1 cellular context compared by ENCODE assay signal in the genomic region with DNA sequence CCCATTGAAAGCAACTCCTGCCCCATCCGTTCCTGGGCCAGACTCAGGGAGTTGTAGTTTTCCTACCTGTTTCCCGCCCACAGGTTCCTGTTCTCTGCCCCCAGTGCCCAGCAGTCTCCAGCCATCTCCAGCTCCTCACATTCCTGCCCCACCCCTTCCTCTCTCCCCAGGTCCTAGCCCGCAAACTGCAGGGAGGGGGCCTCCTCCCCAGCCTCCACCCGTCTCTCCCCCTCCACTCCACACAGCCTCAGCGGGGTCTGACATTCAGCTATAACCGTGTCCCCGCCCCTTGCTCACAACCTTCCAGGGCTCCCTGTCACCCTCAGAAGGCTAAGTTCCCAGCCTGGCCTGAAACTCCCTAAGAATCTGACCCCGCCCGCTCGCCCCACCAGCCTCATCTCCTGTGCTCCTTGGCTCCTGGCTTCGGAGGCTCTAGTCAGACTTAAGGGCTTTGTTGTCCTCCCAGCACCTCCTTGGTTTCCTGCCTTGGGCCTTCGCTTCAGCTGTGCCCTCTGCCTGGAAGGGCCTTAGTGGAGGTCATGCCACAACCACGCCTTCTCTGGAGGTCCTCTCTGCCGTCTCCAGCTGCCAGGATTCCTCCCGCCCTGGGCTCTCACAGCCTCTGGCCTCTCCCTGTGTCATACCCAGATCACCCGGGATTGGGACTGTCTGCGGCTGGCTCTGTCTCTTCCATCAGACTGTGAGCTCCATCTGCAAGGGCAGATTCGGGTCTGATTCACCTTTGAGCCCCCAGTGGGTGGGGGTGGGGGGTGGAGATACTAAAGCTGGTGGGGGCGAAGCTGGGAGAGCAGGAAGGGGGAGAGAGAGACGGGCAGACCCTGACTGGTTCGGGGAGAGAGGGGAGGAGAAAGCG.
TF ChIP-seq lines count a peak whose summit lies in the region.

No MANE protein-coding gene starts in this region.

TF ChIP-seq in HEK293, 187 proteins besides CTCF, POLR2A, EP300 and RAD21 (continued from another document and continues in another):
- TF ChIP-seq PBX3 (CRISPR knock-in tag; IDR thresholded peaks at IDR 0.05) = 0 out of 2 replicates have a peak, but pooled peaks have one; percentile 75
- TF ChIP-seq ZNF174 (tag by site-specific recombination; IDR thresholded peaks at IDR 0.05) = no peak
- no peak for TF ChIP-seq ZNF571 (tag by site-specific recombination; IDR thresholded peaks at IDR 0.05)
- no peak for TF ChIP-seq GLI4 (tag by site-specific recombination; IDR thresholded peaks at IDR 0.05)
- TF ChIP-seq ZSCAN23 (tag by site-specific recombination; IDR thresholded peaks at IDR 0.05) = no peak
- TF ChIP-seq MZF1 (tag by site-specific recombination; IDR thresholded peaks at IDR 0.05; ENCODE audit: borderline replicate concordance) = no peak
- no peak for TF ChIP-seq ZNF214 (tag by site-specific recombination; IDR thresholded peaks at IDR 0.05; ENCODE audit: borderline replicate concordance)
- no peak for TF ChIP-seq ZNF707 (tag by site-specific recombination; IDR thresholded peaks at IDR 0.05)
- no peak for TF ChIP-seq ZNF148 (tag by site-specific recombination; IDR thresholded peaks at IDR 0.05; ENCODE audit: borderline replicate concordance)
- no peak for TF ChIP-seq HOXD13 (CRISPR knock-in tag; IDR thresholded peaks at IDR 0.05; ENCODE audit: borderline replicate concordance)
- peak; percentile 70 for TF ChIP-seq GLIS2 (tag by site-specific recombination; IDR thresholded peaks at IDR 0.05)
- TF ChIP-seq FEZF1 (tag by site-specific recombination; IDR thresholded peaks at IDR 0.05) = no peak
- 0 out of 2 replicates have a peak, but pooled peaks have one; percentile 35 for TF ChIP-seq ZNF16 (tag by site-specific recombination; IDR thresholded peaks at IDR 0.05; ENCODE audit: low read depth)
- peak; percentile 74; the same call in 1 of the 2 replicates for TF ChIP-seq ZNF335 (tag by site-specific recombination; conservative IDR thresholded peaks at IDR 0.05)
- TF ChIP-seq ZNF302 (tag by site-specific recombination; IDR thresholded peaks at IDR 0.05; ENCODE audit: low read depth) = no peak
- TF ChIP-seq, protein P1, sequence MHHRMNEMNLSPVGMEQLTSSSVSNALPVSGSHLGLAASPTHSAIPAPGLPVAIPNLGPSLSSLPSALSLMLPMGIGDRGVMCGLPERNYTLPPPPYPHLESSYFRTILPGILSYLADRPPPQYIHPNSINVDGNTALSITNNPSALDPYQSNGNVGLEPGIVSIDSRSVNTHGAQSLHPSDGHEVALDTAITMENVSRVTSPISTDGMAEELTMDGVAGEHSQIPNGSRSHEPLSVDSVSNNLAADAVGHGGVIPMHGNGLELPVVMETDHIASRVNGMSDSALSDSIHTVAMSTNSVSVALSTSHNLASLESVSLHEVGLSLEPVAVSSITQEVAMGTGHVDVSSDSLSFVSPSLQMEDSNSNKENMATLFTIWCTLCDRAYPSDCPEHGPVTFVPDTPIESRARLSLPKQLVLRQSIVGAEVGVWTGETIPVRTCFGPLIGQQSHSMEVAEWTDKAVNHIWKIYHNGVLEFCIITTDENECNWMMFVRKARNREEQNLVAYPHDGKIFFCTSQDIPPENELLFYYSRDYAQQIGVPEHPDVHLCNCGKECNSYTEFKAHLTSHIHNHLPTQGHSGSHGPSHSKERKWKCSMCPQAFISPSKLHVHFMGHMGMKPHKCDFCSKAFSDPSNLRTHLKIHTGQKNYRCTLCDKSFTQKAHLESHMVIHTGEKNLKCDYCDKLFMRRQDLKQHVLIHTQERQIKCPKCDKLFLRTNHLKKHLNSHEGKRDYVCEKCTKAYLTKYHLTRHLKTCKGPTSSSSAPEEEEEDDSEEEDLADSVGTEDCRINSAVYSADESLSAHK (tag by site-specific recombination; IDR thresholded peaks at IDR 0.05) = no peak
- no peak for TF ChIP-seq ZNF23 (tag by site-specific recombination; IDR thresholded peaks at IDR 0.05; ENCODE audit: borderline replicate concordance)
- TF ChIP-seq ZNF747 (tag by site-specific recombination; IDR thresholded peaks at IDR 0.05) = no peak
- TF ChIP-seq ZNF521 (tag by site-specific recombination; IDR thresholded peaks at IDR 0.05) = no peak
- TF ChIP-seq KLF1 (tag by site-specific recombination; IDR thresholded peaks at IDR 0.05) = peak; percentile 94
- TF ChIP-seq, protein P2, sequence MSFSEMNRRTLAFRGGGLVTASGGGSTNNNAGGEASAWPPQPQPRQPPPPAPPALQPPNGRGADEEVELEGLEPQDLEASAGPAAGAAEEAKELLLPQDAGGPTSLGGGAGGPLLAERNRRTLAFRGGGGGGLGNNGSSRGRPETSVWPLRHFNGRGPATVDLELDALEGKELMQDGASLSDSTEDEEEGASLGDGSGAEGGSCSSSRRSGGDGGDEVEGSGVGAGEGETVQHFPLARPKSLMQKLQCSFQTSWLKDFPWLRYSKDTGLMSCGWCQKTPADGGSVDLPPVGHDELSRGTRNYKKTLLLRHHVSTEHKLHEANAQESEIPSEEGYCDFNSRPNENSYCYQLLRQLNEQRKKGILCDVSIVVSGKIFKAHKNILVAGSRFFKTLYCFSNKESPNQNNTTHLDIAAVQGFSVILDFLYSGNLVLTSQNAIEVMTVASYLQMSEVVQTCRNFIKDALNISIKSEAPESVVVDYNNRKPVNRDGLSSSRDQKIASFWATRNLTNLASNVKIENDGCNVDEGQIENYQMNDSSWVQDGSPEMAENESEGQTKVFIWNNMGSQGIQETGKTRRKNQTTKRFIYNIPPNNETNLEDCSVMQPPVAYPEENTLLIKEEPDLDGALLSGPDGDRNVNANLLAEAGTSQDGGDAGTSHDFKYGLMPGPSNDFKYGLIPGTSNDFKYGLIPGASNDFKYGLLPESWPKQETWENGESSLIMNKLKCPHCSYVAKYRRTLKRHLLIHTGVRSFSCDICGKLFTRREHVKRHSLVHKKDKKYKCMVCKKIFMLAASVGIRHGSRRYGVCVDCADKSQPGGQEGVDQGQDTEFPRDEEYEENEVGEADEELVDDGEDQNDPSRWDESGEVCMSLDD (tag by site-specific recombination; IDR thresholded peaks at IDR 0.05) = no peak
- TF ChIP-seq ZNF391 (tag by site-specific recombination; IDR thresholded peaks at IDR 0.05; ENCODE audit: borderline replicate concordance, low read depth) = no peak
- peak; percentile 48 for TF ChIP-seq SP7 (tag by site-specific recombination; IDR thresholded peaks at IDR 0.05)
- TF ChIP-seq AEBP2 (tag by site-specific recombination; IDR thresholded peaks at IDR 0.05; ENCODE audit: borderline replicate concordance) = no peak
- no peak for TF ChIP-seq ZNF404 (tag by site-specific recombination; IDR thresholded peaks at IDR 0.05)
- no peak for TF ChIP-seq ZSCAN4 (tag by site-specific recombination; IDR thresholded peaks at IDR 0.05)
- TF ChIP-seq ZSCAN16 (tag by site-specific recombination; IDR thresholded peaks at IDR 0.05) = no peak
- no peak for TF ChIP-seq REST (tag by site-specific recombination; IDR thresholded peaks at IDR 0.05)
- TF ChIP-seq KLF17 (tag by site-specific recombination; IDR thresholded peaks at IDR 0.05) = no peak; the same call in 1 of the 2 replicates
- TF ChIP-seq MEIS1 (CRISPR knock-in tag; IDR thresholded peaks at IDR 0.05; ENCODE audit: borderline replicate concordance) = no peak
- no peak for TF ChIP-seq ZNF623 (tag by site-specific recombination; IDR thresholded peaks at IDR 0.05)
- no peak for TF ChIP-seq YY1 (tag by site-specific recombination; IDR thresholded peaks at IDR 0.05)
- TF ChIP-seq ZNF426 (tag by site-specific recombination; IDR thresholded peaks at IDR 0.05) = no peak
- TF ChIP-seq EGR2 (tag by site-specific recombination; IDR thresholded peaks at IDR 0.05; ENCODE audit: low read depth) = peak; percentile 61
